Comparison of ENCODE assay signal across 22 cellular contexts in the genomic region with DNA sequence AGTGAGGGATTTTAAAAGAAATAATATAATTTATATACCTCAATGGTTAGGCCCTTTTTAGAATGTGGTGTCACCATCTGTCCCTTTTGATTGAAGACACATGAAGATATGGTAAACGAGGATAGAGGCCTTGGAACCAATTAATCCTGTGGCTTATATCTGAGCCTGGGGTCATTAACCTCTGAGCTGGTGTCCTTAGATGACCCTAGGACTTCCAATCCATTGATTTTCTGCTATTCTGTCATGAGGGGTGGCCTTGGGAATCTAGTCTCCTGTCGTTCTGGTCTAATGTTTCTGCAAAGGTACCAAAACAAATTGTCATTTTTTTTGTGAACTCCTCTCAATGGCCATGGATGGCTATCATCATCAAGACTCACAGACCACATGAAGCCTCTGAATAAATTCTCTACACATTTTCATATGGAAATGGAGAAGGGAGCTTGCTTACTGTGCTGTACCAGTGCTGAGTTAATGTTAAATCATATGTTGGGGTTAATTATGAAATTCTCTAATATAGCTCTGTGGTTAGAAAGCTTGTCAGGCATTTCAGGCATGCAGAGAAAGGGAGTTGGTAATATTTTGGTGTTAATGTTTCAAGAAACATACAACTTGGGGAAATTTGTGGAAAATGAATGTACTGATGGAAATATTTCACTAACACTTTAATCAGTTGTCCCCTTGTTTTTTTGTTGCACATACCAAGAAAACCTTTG.
DNase-seq lines count a peak whose midpoint lies in the region; ATAC-seq and TF ChIP-seq lines count a peak whose summit lies in the region.
"Had no signal": no experiment of that assay in that cellular context is flagged by ENCODE, and none has a peak within 500 bp of the region (broad histone marks: within the 10 kb centered on the region; RNA-seq: fewer than 3 reads in every experiment).

No MANE protein-coding gene starts in this region.

- H3K27me3 ChIP-seq in RWPE2 (ENCODE audit: insufficient read depth, poor library complexity, severe bottlenecking) (no peaks in the 10 kb centered on the region), fibroblast of lung (ENCODE audit: control insufficient read depth, insufficient read depth, low read length) (no peaks in the 10 kb centered on the region), GM23338 (ENCODE audit: insufficient read depth) (no peaks in the 10 kb centered on the region)
- H3K27me3 ChIP-seq: colonic mucosa, tibial nerve had no signal

- peaks cover 1% of the 10 kb centered on the region for H3K27me3 Mint-ChIP-seq in GM23338 (ENCODE audit: insufficient read depth, low read depth, poor library complexity)

- H3K9me3 Mint-ChIP-seq in GM23338: no peaks in the 10 kb centered on the region

- H3K4me3 ChIP-seq in RWPE2 (ENCODE audit: severe bottlenecking): no peak overlapping the region
- no peak overlapping the region for H3K4me3 ChIP-seq in fibroblast of lung (replicated peaks in 1 of 4; ENCODE audit: control extremely low read depth in 1 of 4, insufficient read depth in 1 of 4, low read depth in 3 of 4, low read length in 4 of 4)
- no peak overlapping the region for H3K4me3 ChIP-seq in GM23338
- H3K4me3 ChIP-seq: colonic mucosa, tibial nerve had no signal

- no peak overlapping the region for H3K9ac ChIP-seq in fibroblast of lung (ENCODE audit: insufficient read depth, low read length)

- no peaks in the 10 kb centered on the region for H3K36me3 Mint-ChIP-seq in GM23338 (ENCODE audit: low read depth)
- H3K36me3 Mint-ChIP-seq: CD4-positive, alpha-beta memory T cell had no signal

- H3K27ac ChIP-seq in RWPE2 (ENCODE audit: poor library complexity, severe bottlenecking) (no peak overlapping the region), fibroblast of lung (ENCODE audit: insufficient read depth, low read length) (no peak overlapping the region), GM23338 (ENCODE audit: low read depth) (no peak overlapping the region)
- H3K27ac ChIP-seq: colonic mucosa had no signal

- no peaks in the 10 kb centered on the region for H3K9me2 ChIP-seq in GM23338 (ENCODE audit: insufficient read depth)

- no peaks in the 10 kb centered on the region for H3F3A ChIP-seq in GM23338 (replicated peaks; ENCODE audit: low read depth)

- no peak overlapping the region for H3K27ac Mint-ChIP-seq in GM23338
- H3K27ac Mint-ChIP-seq: CD4-positive, alpha-beta memory T cell had no signal

- DNase-seq in GM03348 (ENCODE audit: low spot score) (peak; percentile 74), RWPE2 (ENCODE audit: low spot score) (no peak), fibroblast of lung (ENCODE audit: low read depth in 2 of 2) (peak; percentile 22 to 46), myocyte (ENCODE audit: low read depth) (peak; percentile 6), GM23338 (ENCODE audit: low spot score) (no peak), hypothalamus (lab: John Stamatoyannopoulos, UW) (no peak)
- DNase-seq in activated CD4-positive, alpha-beta T cell treated with anti-CD3 and anti-CD28 coated beads, Interleukin-2, amount 50 U/mL, for 4 hours: no peak
- DNase-seq: activated CD4-positive, CD25-positive, alpha-beta regulatory T cell treated with anti-CD3 and anti-CD28 coated beads, Interleukin-2, amount 50 U/mL, for 72 hours; activated effector memory CD4-positive, alpha-beta T cell treated with anti-CD3 and anti-CD28 coated beads, Interleukin-2, amount 50 U/mL, for 16 hours; CD4-positive, alpha-beta memory T cell; colonic mucosa; DMS 273 treated with DMSO at 0.1 percent for 48 hours; head of caudate nucleus; midbrain; NCI-H1694; NCI-H2171; NCI-H526; posterior cingulate gyrus; T-helper 1 cell had no signal

- H3K4me1 ChIP-seq in RWPE2 (ENCODE audit: insufficient read depth, poor library complexity, severe bottlenecking) (peaks cover 13% of the 10 kb centered on the region), fibroblast of lung (ENCODE audit: control insufficient read depth, extremely low read depth, insufficient read depth, low read length) (peaks cover 8% of the 10 kb centered on the region), GM23338 (ENCODE audit: insufficient read depth) (no peaks in the 10 kb centered on the region)
- H3K4me1 ChIP-seq: colonic mucosa had no signal

- no peak overlapping the region for H2AFZ ChIP-seq in fibroblast of lung (ENCODE audit: low read length)
- no peak overlapping the region for H2AFZ ChIP-seq in GM23338

- peak overlapping the region; percentile 13 for H3K4me2 ChIP-seq in fibroblast of lung (ENCODE audit: extremely low read depth, insufficient read depth, low read length)
- no peak overlapping the region for H3K4me2 ChIP-seq in GM23338

- no peaks in the 10 kb centered on the region for H3K4me1 Mint-ChIP-seq in GM23338
- H3K4me1 Mint-ChIP-seq: CD4-positive, alpha-beta memory T cell had no signal

- no peak overlapping the region for H3K4me3 Mint-ChIP-seq in GM23338
- H3K4me3 Mint-ChIP-seq: CD4-positive, alpha-beta memory T cell had no signal

- H3K9me3 ChIP-seq in RWPE2 (ENCODE audit: severe bottlenecking) (no peaks in the 10 kb centered on the region), fibroblast of lung (ENCODE audit: control insufficient read depth, insufficient read depth, low read depth, low read length) (no peaks in the 10 kb centered on the region)
- H3K9me3 ChIP-seq: colonic mucosa, tibial nerve had no signal

- H3K36me3 ChIP-seq in RWPE2 (ENCODE audit: low read depth) (no peaks in the 10 kb centered on the region), fibroblast of lung (ENCODE audit: control insufficient read depth, insufficient read depth, low read length) (no peaks in the 10 kb centered on the region), GM23338 (ENCODE audit: insufficient read depth) (no peaks in the 10 kb centered on the region)
- H3K36me3 ChIP-seq: colonic mucosa, tibial nerve had no signal

- no peaks in the 10 kb centered on the region for H4K20me1 ChIP-seq in fibroblast of lung (ENCODE audit: control insufficient read depth, extremely low read depth, insufficient read depth, low read length)
- no peaks in the 10 kb centered on the region for H4K20me1 ChIP-seq in GM23338 (replicated peaks; ENCODE audit: insufficient read depth)

- peak; percentile 42; the same call in 2 of the 3 replicates for ATAC-seq in RWPE2 (ENCODE audit: low read depth)
- ATAC-seq in GM23338: no peak
- no peak for ATAC-seq in HG03045 (IDR thresholded peaks at IDR 0.05; ENCODE audit: unreplicated experiment)
- ATAC-seq: esophagus mucosa had no signal

- no peaks in the 10 kb centered on the region for H3K79me2 ChIP-seq in fibroblast of lung (ENCODE audit: control insufficient read depth, insufficient read depth, low read length)
- no peaks in the 10 kb centered on the region for H3K79me2 ChIP-seq in GM23338 (replicated peaks; ENCODE audit: insufficient read depth)

- TF ChIP-seq CTCF in RWPE2 (IDR thresholded peaks at IDR 0.05; ENCODE audit: poor library complexity, severe bottlenecking) (no peak), fibroblast of lung (conservative IDR thresholded peaks at IDR 0.05 in 1 of 2, IDR thresholded peaks at IDR 0.05 in 1 of 2; ENCODE audit: low read depth in 1 of 2, low read length in 2 of 2) (no peak), GM23338 (conservative IDR thresholded peaks at IDR 0.05; ENCODE audit: low read depth in 2 of 2) (no peak)

TF ChIP-seq in GM23338, 12 proteins besides CTCF, POLR2A, EP300 and RAD21 (continues in another document):
- TF ChIP-seq EZH2phosphoT487 (IDR thresholded peaks at IDR 0.05; ENCODE audit: unreplicated experiment): no peak

Comparison
In these comparisons a context has a peak if more than half of its experiments do, and no peak if none do; other contexts are left out.
1. DNase-seq: peak in GM03348 (single experiment), fibroblast of lung (2 of 2) and myocyte (single experiment); none in RWPE2 (single experiment), GM23338 (single experiment), activated CD4-positive, alpha-beta T cell treated with anti-CD3 and anti-CD28 coated beads, Interleukin-2, amount 50 U/mL, for 4 hours (0 of 2) and hypothalamus (0 of 51).